In the genomic region with DNA sequence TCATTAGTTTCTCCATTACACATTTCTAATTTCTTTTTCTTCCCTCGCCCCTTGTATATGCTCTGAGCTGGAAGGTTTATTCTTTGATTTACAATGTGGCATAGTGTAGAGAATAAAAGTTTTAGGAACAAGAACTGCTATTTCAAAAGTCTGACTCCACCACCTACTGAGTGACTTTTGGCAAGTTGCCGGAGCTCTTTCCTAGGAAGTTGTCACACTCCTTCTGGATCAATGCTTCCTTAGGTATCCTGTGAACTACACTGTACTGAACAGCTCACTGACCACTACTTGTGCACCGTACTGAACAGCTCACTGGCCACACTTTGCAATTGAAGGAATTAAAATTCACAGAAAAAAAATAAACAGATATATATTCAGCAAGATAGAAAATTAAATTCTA, we compare ENCODE assay signal across 27 cellular contexts.
"Had no signal": no experiment of that assay in that cellular context is flagged by ENCODE, and none has a peak within 500 bp of the region (broad histone marks: within the 10 kb centered on the region; RNA-seq: fewer than 3 reads in every experiment).

No MANE protein-coding gene starts in this region.

- ATAC-seq: foreskin keratinocyte; heart right ventricle; left ventricle myocardium superior; lower lobe of right lung; naive thymus-derived CD8-positive, alpha-beta T cell; sciatic nerve; stimulated activated naive CD8-positive, alpha-beta T cell treated with anti-CD3 and anti-CD28 coated beads, Interleukin-15, amount 100 ng/mL, for 72 hours had no signal

- H3K36me3 Mint-ChIP-seq: naive thymus-derived CD8-positive, alpha-beta T cell had no signal

- H3K4me1 ChIP-seq: esophagus muscularis mucosa, foreskin keratinocyte, lower lobe of right lung, parathyroid adenoma, suprapubic skin, vagina had no signal

- H3K27ac ChIP-seq: coronary artery, esophagus muscularis mucosa, foreskin keratinocyte, heart right ventricle, lower lobe of right lung, neutrophil, parathyroid adenoma, suprapubic skin, vagina had no signal

- H3K27me3 ChIP-seq: esophagus muscularis mucosa, foreskin keratinocyte, heart right ventricle, neutrophil, suprapubic skin, vagina had no signal

- H3K4me3 ChIP-seq: coronary artery, esophagus muscularis mucosa, heart right ventricle, lower lobe of right lung, smooth muscle cell, suprapubic skin, vagina had no signal

- H3K4me3 Mint-ChIP-seq: immature natural killer cell; naive thymus-derived CD8-positive, alpha-beta T cell; nephron progenitor cell; stimulated activated naive CD8-positive, alpha-beta T cell treated with anti-CD3 and anti-CD28 coated beads, Interleukin-15, amount 100 ng/mL, for 72 hours had no signal

- H3K9me3 Mint-ChIP-seq: nephron progenitor cell had no signal

- H3K36me3 ChIP-seq: esophagus muscularis mucosa, heart right ventricle, lower lobe of right lung, neutrophil, suprapubic skin, vagina had no signal

- H3K27me3 Mint-ChIP-seq: naive thymus-derived CD8-positive, alpha-beta T cell; progenitor cell of endocrine pancreas; stimulated activated naive CD8-positive, alpha-beta T cell treated with anti-CD3 and anti-CD28 coated beads, Interleukin-15, amount 100 ng/mL, for 72 hours had no signal

- H3K9me3 ChIP-seq: esophagus muscularis mucosa, lower lobe of right lung, neutrophil, suprapubic skin, vagina had no signal

- H3K27ac Mint-ChIP-seq: immature natural killer cell; naive thymus-derived CD8-positive, alpha-beta T cell; nephron progenitor cell; progenitor cell of endocrine pancreas; stimulated activated naive CD8-positive, alpha-beta T cell treated with anti-CD3 and anti-CD28 coated beads, Interleukin-15, amount 100 ng/mL, for 72 hours had no signal

- H3K4me1 Mint-ChIP-seq: immature natural killer cell; naive thymus-derived CD8-positive, alpha-beta T cell; stimulated activated naive CD8-positive, alpha-beta T cell treated with anti-CD3 and anti-CD28 coated beads, Interleukin-15, amount 100 ng/mL, for 72 hours had no signal

- DNase-seq: dermis blood vessel endothelial cell; effector memory CD4-positive, alpha-beta T cell; foreskin keratinocyte; glutamatergic neuron; heart right ventricle; hippocampal formation; immature natural killer cell; left ventricle myocardium superior; lower lobe of right lung; naive thymus-derived CD8-positive, alpha-beta T cell; nephron progenitor cell; stimulated activated CD4-positive, alpha-beta T cell treated with anti-CD3 and anti-CD28 coated beads, Interleukin-12 subunit alpha, Interleukin-12 subunit beta, amount 100 ng/mL, for 4 hours; stimulated activated CD4-positive, alpha-beta T cell treated with anti-CD3 and anti-CD28 coated beads, Interleukin-1b, Interleukin-23, amount 100 ng/mL, for 48 hours; stimulated activated CD4-positive, alpha-beta T cell treated with anti-CD3 and anti-CD28 coated beads, Interleukin-4, amount 100 ng/mL, for 1 hour; stimulated activated CD8-positive, alpha-beta memory T cell treated with anti-CD3 and anti-CD28 coated beads, Interleukin-4, amount 100 ng/mL, for 48 hours; stimulated activated naive CD4-positive, alpha-beta T cell; stimulated activated naive CD8-positive, alpha-beta T cell treated with anti-CD3 and anti-CD28 coated beads, Interleukin-15, amount 100 ng/mL, for 72 hours; trophoblast cell had no signal
